Comparison of ENCODE assay signal across 1 cellular context in genomic region chr4:74047152-74047551, GRCh38.
TF ChIP-seq lines count a peak whose summit lies in the region.

No MANE protein-coding gene starts in this region.

TF ChIP-seq in K562, 482 proteins besides CTCF, POLR2A, EP300 and RAD21:
- TF ChIP-seq DPF2 (IDR thresholded peaks at IDR 0.05) (no peak), ZNF639 (CRISPR knock-in tag; conservative IDR thresholded peaks at IDR 0.05 in 1 of 2, IDR thresholded peaks at IDR 0.05 in 1 of 2) (no peak), RBM25 (IDR thresholded peaks at IDR 0.05; ENCODE audit: low read depth, low read length, severe bottlenecking) (peak; percentile 97), ARNT (IDR thresholded peaks at IDR 0.05) (no peak), HDAC2 (IDR thresholded peaks at IDR 0.05) (0 out of 2 replicates have a peak, but pooled peaks have one; percentile 43), IRF2 (CRISPR knock-in tag; IDR thresholded peaks at IDR 0.05) (no peak), E2F4 (CRISPR knock-in tag; IDR thresholded peaks at IDR 0.05; ENCODE audit: low read depth) (no peak), TFE3 (CRISPR knock-in tag; IDR thresholded peaks at IDR 0.05) (no peak), IRF9 (tag; IDR thresholded peaks at IDR 0.05) (no peak), ZNF232 (CRISPR knock-in tag; IDR thresholded peaks at IDR 0.05) (no peak), TRIM24 (IDR thresholded peaks at IDR 0.05) (0 out of 4 replicates have a peak, but pooled peaks of 1 of the 2 experiments have one; percentile 13), CBX3 (IDR thresholded peaks at IDR 0.05; ENCODE audit: borderline replicate concordance in 1 of 2, low read length in 2 of 2) (peak in 1 of 2 experiments; percentile 47; a peak in 1 of 3 replicates)
TF ChIP-seq in K562: peak in this region for 4.
